In the genomic region with DNA sequence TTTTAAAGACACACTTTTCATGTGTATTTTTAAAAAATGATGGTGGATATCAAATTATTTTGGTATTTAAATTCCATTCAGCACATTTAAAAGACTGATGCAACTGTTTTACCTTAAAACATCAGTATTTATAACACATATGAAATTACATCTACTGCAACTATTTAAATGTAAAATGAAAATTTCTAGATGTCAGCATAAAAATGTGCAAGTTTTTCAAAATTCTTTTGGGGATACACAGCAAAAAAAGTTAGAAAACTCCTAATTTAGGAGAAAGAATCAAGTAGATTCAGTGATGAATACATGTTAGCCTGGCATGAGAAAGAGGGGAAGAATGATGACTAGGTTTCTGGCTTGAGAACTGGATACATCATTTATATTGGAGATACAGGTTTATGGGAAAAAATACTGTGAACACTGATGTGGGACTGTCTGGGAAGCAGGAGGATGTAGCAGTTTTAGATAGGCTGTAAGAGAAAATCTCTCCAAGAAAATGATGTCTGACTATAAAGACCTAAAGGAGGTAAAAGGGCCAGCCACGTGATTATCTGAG, we compare ENCODE assay signal across 1 cellular context.
TF ChIP-seq lines count a peak whose summit lies in the region.

No MANE protein-coding gene starts in this region.

TF ChIP-seq in WTC11, 78 proteins besides CTCF, POLR2A, EP300 and RAD21:
- TF ChIP-seq ZNF317 (CRISPR knock-in tag; IDR thresholded peaks at IDR 0.05; ENCODE audit: borderline replicate concordance, low read depth) (no peak), TP53 (CRISPR knock-in tag; IDR thresholded peaks at IDR 0.05) (no peak), NR2C2 (CRISPR knock-in tag; IDR thresholded peaks at IDR 0.05) (no peak), ZNF396 (CRISPR knock-in tag; IDR thresholded peaks at IDR 0.05; ENCODE audit: borderline replicate concordance) (no peak), GRHL2 (CRISPR knock-in tag; IDR thresholded peaks at IDR 0.05; ENCODE audit: insufficient replicate concordance, severe bottlenecking) (no peak), CREB1 (CRISPR knock-in tag; IDR thresholded peaks at IDR 0.05) (no peak)
